28 cellular contexts compared by ENCODE assay signal in genomic region chr7:139374246-139374645, GRCh38. TPM values are rescaled to one million over a fixed set of nuclear protein-coding genes. Genes with fewer than 3 reads are reported as not detected.
"Had no signal": no experiment of that assay in that cellular context is flagged by ENCODE, and none has a peak within 500 bp of the region (broad histone marks: within the 10 kb centered on the region; RNA-seq: fewer than 3 reads in every experiment).

No MANE protein-coding gene starts in this region.

- ATAC-seq: activated CD4-positive, alpha-beta T cell treated with anti-CD3 and anti-CD28 coated beads for 36 hours; gastroesophageal sphincter; left colon; pancreas; psoas muscle had no signal

- H3K27ac Mint-ChIP-seq: activated CD4-positive, alpha-beta T cell treated with anti-CD3 and anti-CD28 coated beads for 36 hours; activated naive CD8-positive, alpha-beta T cell treated with anti-CD3 and anti-CD28 coated beads, Interleukin-2, amount 10 ng/mL, durations not matched to agents 7 days and 5 days; immature natural killer cell; T-helper 1 cell treated with Interleukin-12 subunit alpha and Interleukin-12 subunit beta and Interleukin-4 antibody, amounts not matched to agents 30 μg/mL and 1 μg/mL, for 36 hours had no signal

- H3K9me3 ChIP-seq: ascending aorta, gastroesophageal sphincter, pancreas, psoas muscle, right atrium auricular region, transverse colon had no signal

- H3K27me3 ChIP-seq: ascending aorta, dorsolateral prefrontal cortex, gastroesophageal sphincter, pancreas, right atrium auricular region, transverse colon had no signal

- H3K4me2 ChIP-seq: smooth muscle cell had no signal

- H3K27ac ChIP-seq: ascending aorta, coronary artery, gastroesophageal sphincter, pancreas, psoas muscle, right atrium auricular region, transverse colon had no signal

- DNase-seq: activated CD4-positive, alpha-beta T cell treated with anti-CD3 and anti-CD28 coated beads for 36 hours; activated CD4-positive, CD25-positive, alpha-beta regulatory T cell; activated CD8-positive, alpha-beta memory T cell treated with anti-CD3 and anti-CD28 coated beads, Interleukin-2, amount 50 U/mL, for 4 hours; activated effector memory CD4-positive, alpha-beta T cell treated with Interleukin-2 at 50 U/mL for 16 hours; activated naive CD4-positive, alpha-beta T cell treated with Interleukin-2 at 50 U/mL for 16 hours; activated naive CD8-positive, alpha-beta T cell treated with anti-CD3 and anti-CD28 coated beads, Interleukin-2, amount 10 ng/mL, durations not matched to agents 7 days and 5 days; activated T-cell treated with anti-CD3 and anti-CD28 coated beads, Interleukin-2, amount 50 U/mL, for 48 hours; dorsolateral prefrontal cortex; effector memory CD4-positive, alpha-beta T cell; head of caudate nucleus; hypothalamus; immature natural killer cell; kidney; left colon; mammary epithelial cell; pancreas; psoas muscle; stimulated activated CD4-positive, alpha-beta T cell treated with anti-CD3 and anti-CD28 coated beads, Interleukin-1b, Interleukin-23, amount 100 ng/mL, for 48 hours; stimulated activated naive CD4-positive, alpha-beta T cell treated with Interleukin-2 at 50 U/mL for 16 hours; SW 1271; transverse colon had no signal

- H3K4me3 Mint-ChIP-seq: activated CD4-positive, alpha-beta T cell treated with anti-CD3 and anti-CD28 coated beads for 36 hours; activated naive CD8-positive, alpha-beta T cell treated with anti-CD3 and anti-CD28 coated beads, Interleukin-2, amount 10 ng/mL, durations not matched to agents 7 days and 5 days; brain; immature natural killer cell; T-helper 1 cell treated with Interleukin-12 subunit alpha and Interleukin-12 subunit beta and Interleukin-4 antibody, amounts not matched to agents 30 μg/mL and 1 μg/mL, for 36 hours had no signal

- H3K9me3 Mint-ChIP-seq: activated naive CD8-positive, alpha-beta T cell treated with anti-CD3 and anti-CD28 coated beads, Interleukin-2, amount 10 ng/mL, durations not matched to agents 7 days and 5 days; brain; immature natural killer cell; T-helper 1 cell treated with Interleukin-12 subunit alpha and Interleukin-12 subunit beta and Interleukin-4 antibody, amounts not matched to agents 30 μg/mL and 1 μg/mL, for 36 hours had no signal

- H3K27me3 Mint-ChIP-seq: activated CD4-positive, alpha-beta T cell treated with anti-CD3 and anti-CD28 coated beads for 36 hours; activated naive CD8-positive, alpha-beta T cell treated with anti-CD3 and anti-CD28 coated beads, Interleukin-2, amount 10 ng/mL, durations not matched to agents 7 days and 5 days; brain had no signal

RNA-seq across cellular contexts. Expression of gene FMC1, which starts 33.1 kb away (rescaled TPM):
- total RNA-seq: ascending aorta had no signal
